14 cellular contexts compared by ENCODE assay signal in the genomic region with DNA sequence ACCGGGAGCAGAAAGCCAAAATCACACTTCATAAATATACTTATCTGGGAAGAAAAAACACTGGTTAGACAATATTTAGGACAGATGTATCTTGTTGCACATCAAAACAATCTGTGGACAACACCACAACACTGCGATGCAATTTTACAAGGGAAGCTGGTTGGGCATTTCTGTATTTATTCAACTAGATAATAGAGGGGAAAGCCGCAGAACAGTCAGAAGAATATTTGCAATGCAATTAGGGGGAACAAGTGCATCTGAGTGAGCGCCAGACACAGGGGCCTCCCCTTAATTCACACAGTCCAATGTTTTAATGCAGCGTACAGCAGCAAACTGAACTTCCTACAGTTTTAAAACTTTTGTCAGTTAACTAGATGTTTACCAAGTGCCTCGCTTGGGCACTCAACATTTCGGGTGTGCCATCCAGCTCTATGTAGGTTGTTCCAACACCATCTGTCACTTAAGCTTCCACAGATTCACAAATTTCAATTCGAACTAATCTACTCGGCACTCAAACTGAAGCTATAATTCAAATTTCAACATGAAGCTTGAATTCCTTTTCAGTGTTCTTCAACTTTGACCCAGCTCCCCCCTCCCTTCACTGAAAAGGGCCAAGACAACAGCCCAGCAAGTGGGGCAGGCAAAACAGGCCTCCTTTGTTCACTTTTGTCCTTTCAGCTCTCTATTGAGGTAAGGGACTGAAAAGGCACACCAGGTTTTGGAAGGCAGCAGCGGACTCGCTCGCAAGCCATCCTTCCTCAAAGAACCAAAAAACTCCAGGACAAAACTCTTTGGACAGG. TPM values are rescaled to one million over a fixed set of nuclear protein-coding genes. Genes with fewer than 3 reads are reported as not detected.
DNase-seq lines count a peak whose midpoint lies in the region; ATAC-seq, FAIRE-seq and TF ChIP-seq lines count a peak whose summit lies in the region.
"Had no signal": no experiment of that assay in that cellular context is flagged by ENCODE, and none has a peak within 500 bp of the region (broad histone marks: within the 10 kb centered on the region; RNA-seq: fewer than 3 reads in every experiment).

No MANE protein-coding gene starts in this region.

- H3K36me3 ChIP-seq in K562 (ENCODE audit: control insufficient read depth, insufficient read depth, low read length) (no peaks in the 10 kb centered on the region), hepatocyte (replicated peaks; ENCODE audit: insufficient read depth, low read depth) (no peaks in the 10 kb centered on the region)
- H3K36me3 ChIP-seq: right atrium auricular region had no signal

- TF ChIP-seq CTCF in K562 (IDR thresholded peaks at IDR 0.05 in 2 of 3, conservative IDR thresholded peaks at IDR 0.05 in 1 of 3; ENCODE audit: insufficient read depth in 2 of 3, low read depth in 1 of 3, low read length in 3 of 3) (no peak), hepatocyte (IDR thresholded peaks at IDR 0.05; ENCODE audit: poor library complexity) (no peak)

- H3K9me1 ChIP-seq in K562 (ENCODE audit: control insufficient read depth, insufficient read depth, low read length) = no peaks in the 10 kb centered on the region

- BruUV-seq in K562 (replicated peaks; lab: Mats Ljungman, UMichigan) = no TSS peak

- H3K4me1 ChIP-seq in K562 (replicated peaks in 1 of 2; ENCODE audit: control insufficient read depth in 2 of 2, insufficient read depth in 2 of 2, low read length in 2 of 2) (no peaks in the 10 kb centered on the region), hepatocyte (ENCODE audit: insufficient read depth) (no peaks in the 10 kb centered on the region)
- H3K4me1 ChIP-seq: right atrium auricular region, testis had no signal

- H3K27ac ChIP-seq in K562 (ENCODE audit: extremely low read depth, low read depth, low read length) = no peak overlapping the region
- no peak overlapping the region for H3K27ac ChIP-seq in hepatocyte
- H3K27ac ChIP-seq: right atrium auricular region, testis had no signal

- DNase-seq in NCI-H2196 (lab: John Stamatoyannopoulos, UW; ENCODE audit: unreplicated experiment) (peak; percentile 22), NCI-H2196 treated with DMSO at 0.1 percent for 48 hours (lab: John Stamatoyannopoulos, UW; ENCODE audit: unreplicated experiment) (no peak), NCI-H2081 (lab: John Stamatoyannopoulos, UW) (peak; percentile 23 to 75), K562 (ENCODE audit: extremely low read depth in 1 of 4, low spot score in 3 of 4) (no peak), putamen (ENCODE audit: low spot score) (peak; percentile 53), GM19240 (ENCODE audit: insufficient read length, low spot score) (no peak), hepatocyte (ENCODE audit: low spot score) (no peak)
- DNase-seq in stimulated activated naive CD8-positive, alpha-beta T cell treated with anti-CD3 and anti-CD28 coated beads, Interleukin-15, amount 100 ng/mL, for 72 hours = no peak
- DNase-seq: activated CD8-positive, alpha-beta memory T cell treated with anti-CD3 and anti-CD28 coated beads, Interleukin-2, amount 50 U/mL, for 4 hours; DND-41; testis had no signal

- H3K27me3 ChIP-seq in K562 (ENCODE audit: control insufficient read depth in 2 of 2, insufficient read depth in 2 of 2, low read length in 2 of 2) (peaks cover 13 to 27% of the 10 kb centered on the region in 2 experiments; a peak in 4 of 5 replicates), hepatocyte (peaks cover 17% of the 10 kb centered on the region)
- H3K27me3 ChIP-seq: right atrium auricular region, testis had no signal

- no peaks in the 10 kb centered on the region for H4K20me1 ChIP-seq in K562 (replicated peaks; ENCODE audit: control insufficient read depth, insufficient read depth, low read length)
- H4K20me1 ChIP-seq in hepatocyte (ENCODE audit: insufficient read depth, poor library complexity, severe bottlenecking) = no peaks in the 10 kb centered on the region

- peak; percentile 15 for FAIRE-seq in K562 (lab: Jason Lieb, UNC)
- FAIRE-seq: endothelial cell of umbilical vein, TTC549 had no signal

- 2% methylated on average over 12 of the region's 12 CpGs for WGBS in K562 (ENCODE audit: insufficient coverage, low coverage, missing lambda C conversion rate)
- WGBS in hepatocyte (ENCODE audit: low lambda C conversion rate, missing lambda C conversion rate) = 86% methylated on average over 12 of the region's 12 CpGs

- no peak for TF ChIP-seq POLR2A in K562 (conservative IDR thresholded peaks at IDR 0.05)

- intact Hi-C loops in K562 (cut with micrococcal nuclease) = no loop called here

- H3K4me1 Mint-ChIP-seq in stimulated activated naive CD8-positive, alpha-beta T cell treated with anti-CD3 and anti-CD28 coated beads, Interleukin-15, amount 100 ng/mL, for 72 hours = peaks cover 67% of the 10 kb centered on the region

- POLR2A ChIA-PET in K562 (lab: Yijun Ruan, JAX) = interaction anchor here (0.6 to 0.8 kb wide), 3 partner anchors 13 to 244 kb away, joined by 3 read pairs; no protein-coding TSS in a partner anchor

- H3K9me2 ChIP-seq in hepatocyte (replicated peaks; ENCODE audit: insufficient read depth) = no peaks in the 10 kb centered on the region

- no peak overlapping the region for H3K4me3 Mint-ChIP-seq in stimulated activated naive CD8-positive, alpha-beta T cell treated with anti-CD3 and anti-CD28 coated beads, Interleukin-15, amount 100 ng/mL, for 72 hours

- H3K79me2 ChIP-seq in K562 (ENCODE audit: control insufficient read depth, insufficient read depth, low read length) = no peaks in the 10 kb centered on the region
- peaks cover 38% of the 10 kb centered on the region for H3K79me2 ChIP-seq in hepatocyte

- H3K9me3 Mint-ChIP-seq in stimulated activated naive CD8-positive, alpha-beta T cell treated with anti-CD3 and anti-CD28 coated beads, Interleukin-15, amount 100 ng/mL, for 72 hours = no peaks in the 10 kb centered on the region

- H3K4me3 ChIP-seq in K562 (no peak overlapping the region), hepatocyte (no peak overlapping the region)
- H3K4me3 ChIP-seq: right atrium auricular region, testis had no signal

- no peak overlapping the region for H3K9ac ChIP-seq in K562 (ENCODE audit: insufficient read depth in 1 of 2, low read depth in 2 of 2, low read length in 2 of 2)

- TF ChIP-seq EP300 in K562 (IDR thresholded peaks at IDR 0.05; ENCODE audit: low read length) = no peak

- TF ChIP-seq RAD21 in K562 (CRISPR knock-in tag; conservative IDR thresholded peaks at IDR 0.05 in 1 of 2, IDR thresholded peaks at IDR 0.05 in 1 of 2) = no peak

- H2AFZ ChIP-seq in K562 (ENCODE audit: low read depth, low read length) (no peak overlapping the region), hepatocyte (no peak overlapping the region)

- no peaks in the 10 kb centered on the region for H3K9me3 ChIP-seq in K562 (replicated peaks; ENCODE audit: control insufficient read depth, insufficient read depth, low read depth, low read length)
- no peaks in the 10 kb centered on the region for H3K9me3 ChIP-seq in hepatocyte (ENCODE audit: low read depth)
- H3K9me3 ChIP-seq: right atrium auricular region, testis had no signal

- no peaks in the 10 kb centered on the region for H3K27me3 Mint-ChIP-seq in stimulated activated naive CD8-positive, alpha-beta T cell treated with anti-CD3 and anti-CD28 coated beads, Interleukin-15, amount 100 ng/mL, for 72 hours

- H3K27ac Mint-ChIP-seq in stimulated activated naive CD8-positive, alpha-beta T cell treated with anti-CD3 and anti-CD28 coated beads, Interleukin-15, amount 100 ng/mL, for 72 hours = no peak overlapping the region

- no peak overlapping the region for H3K4me2 ChIP-seq in K562 (ENCODE audit: insufficient read depth, low read length)
- H3K4me2 ChIP-seq in hepatocyte = no peak overlapping the region

- no peak for ATAC-seq in K562
- no peak for ATAC-seq in stimulated activated naive CD8-positive, alpha-beta T cell treated with anti-CD3 and anti-CD28 coated beads, Interleukin-15, amount 100 ng/mL, for 72 hours

- in situ Hi-C loops in K562 (cut with MboI) = no loop called here

- CTCF ChIA-PET in K562 (lab: Yijun Ruan, JAX; ENCODE audit: low intra/inter-chr PET ratio) = no interaction called here

TF ChIP-seq in K562, 482 proteins besides CTCF, POLR2A, EP300 and RAD21 (continues in another document):
- TF ChIP-seq BCL6 (CRISPR knock-in tag; IDR thresholded peaks at IDR 0.05) (no peak), SAFB (IDR thresholded peaks at IDR 0.05; ENCODE audit: borderline replicate concordance, low read depth, low read length) (no peak), TAF7 (tag; IDR thresholded peaks at IDR 0.05) (no peak), CHD2 (IDR thresholded peaks at IDR 0.05; ENCODE audit: low read depth, low read length) (no peak), C11orf30 (IDR thresholded peaks at IDR 0.05; ENCODE audit: low read depth) (no peak), KAT7 (CRISPR knock-in tag; IDR thresholded peaks at IDR 0.05; ENCODE audit: borderline replicate concordance) (no peak), CBX2 (IDR thresholded peaks at IDR 0.05; ENCODE audit: insufficient read depth, low read length, poor library complexity, severe bottlenecking) (no peak), POLR3A (IDR thresholded peaks at IDR 0.05; ENCODE audit: borderline replicate concordance, extremely low read depth, insufficient read depth, insufficient read length) (no peak)

RNA-seq across cellular contexts. Expression of gene NRCAM, which starts 7.3 kb away (rescaled TPM):
- total RNA-seq in K562 (2011; cell fraction: chromatin; rRNA removed; ENCODE audit: low replicate concordance) = 0.23 and 0.28 TPM in 2 replicates
- 0.17 TPM in 1 of 2 replicates, not detected in the other for total RNA-seq in K562 (2011; cell fraction: nucleolus; rRNA removed)
- 0.44 TPM in 1 of 2 replicates, not detected in the other for total RNA-seq in K562 (2011; cell fraction: nucleoplasm; rRNA removed)
- total RNA-seq in K562 (2014; rRNA removed) = 0.04 and 0.14 TPM in 2 replicates
- 0.15 and 0.32 TPM in 2 replicates for total RNA-seq in K562 (2014; rRNA removed; fragmentation: Illumina TruSeq; extraction: Trizol)
- total RNA-seq in K562 (2015; rRNA removed; fragmentation: Illumina TruSeq; extraction: Trizol) = 0.07 TPM in 1 of 2 replicates, not detected in the other
- 0.13 and 0.20 TPM in 2 replicates for total RNA-seq in K562 (2021)
- 0.08 and 0.54 TPM in 2 replicates for polyA plus RNA-seq in K562 (2011; rRNA removed)
- polyA plus RNA-seq in K562 (2011; cell fraction: cytosol; rRNA removed) = 0.03 and 0.33 TPM in 2 replicates
- polyA plus RNA-seq in K562 (2011; cell fraction: nucleus; rRNA removed) = 0.10 and 0.27 TPM in 2 replicates
- 0.07 and 0.47 TPM in 2 replicates for polyA plus RNA-seq in K562 (2012)
- 0.03 and 0.07 TPM in 2 replicates for polyA plus RNA-seq in K562 (2014; fragmentation: Illumina TruSeq; extraction: Trizol)
- polyA plus RNA-seq in K562 (2014; fragmentation: Nextera tagmentation; extraction: Ambion mirVana) = under 1 TPM in 1 of 2 experiments, not detected in 1; 0.11 TPM
- 0.03 TPM in 1 of 2 replicates, not detected in the other for polyA plus RNA-seq in K562 (2014; rRNA removed)
- 0.30 and 1.0 TPM in 2 replicates for polyA minus RNA-seq in K562 (2011; rRNA and poly(A)+ RNA removed)
- polyA minus RNA-seq in K562 (2011; cell fraction: cytosol; rRNA and poly(A)+ RNA removed) = 0.38 TPM in 1 of 2 replicates, not detected in the other
- 0.11 and 0.27 TPM in 2 replicates for polyA minus RNA-seq in K562 (2011; cell fraction: nucleus; rRNA and poly(A)+ RNA removed)
- total RNA-seq in hepatocyte = 34.4 and 41.5 TPM in 2 replicates
- polyA plus RNA-seq in hepatocyte = 6.4 and 16.0 TPM in 2 replicates

Comparison
In these comparisons a context has a peak if more than half of its experiments do, and no peak if none do; other contexts are left out.
1. DNase-seq: peak in NCI-H2196 (single experiment), NCI-H2081 (2 of 2) and putamen (single experiment); none in NCI-H2196 treated with DMSO at 0.1 percent for 48 hours (single experiment), K562 (0 of 4), stimulated activated naive CD8-positive, alpha-beta T cell treated with anti-CD3 and anti-CD28 coated beads, Interleukin-15, amount 100 ng/mL, for 72 hours (0 of 2), GM19240 (single experiment) and hepatocyte (single experiment).
2. RNA of gene NRCAM, which starts 7.3 kb away (total RNA-seq): 34.4 to 41.5 TPM in hepatocyte; 0.04 to 0.44 TPM in K562; every median in the first group is over 10 times any median in the second.